1 cellular context compared by ENCODE assay signal in the genomic region with DNA sequence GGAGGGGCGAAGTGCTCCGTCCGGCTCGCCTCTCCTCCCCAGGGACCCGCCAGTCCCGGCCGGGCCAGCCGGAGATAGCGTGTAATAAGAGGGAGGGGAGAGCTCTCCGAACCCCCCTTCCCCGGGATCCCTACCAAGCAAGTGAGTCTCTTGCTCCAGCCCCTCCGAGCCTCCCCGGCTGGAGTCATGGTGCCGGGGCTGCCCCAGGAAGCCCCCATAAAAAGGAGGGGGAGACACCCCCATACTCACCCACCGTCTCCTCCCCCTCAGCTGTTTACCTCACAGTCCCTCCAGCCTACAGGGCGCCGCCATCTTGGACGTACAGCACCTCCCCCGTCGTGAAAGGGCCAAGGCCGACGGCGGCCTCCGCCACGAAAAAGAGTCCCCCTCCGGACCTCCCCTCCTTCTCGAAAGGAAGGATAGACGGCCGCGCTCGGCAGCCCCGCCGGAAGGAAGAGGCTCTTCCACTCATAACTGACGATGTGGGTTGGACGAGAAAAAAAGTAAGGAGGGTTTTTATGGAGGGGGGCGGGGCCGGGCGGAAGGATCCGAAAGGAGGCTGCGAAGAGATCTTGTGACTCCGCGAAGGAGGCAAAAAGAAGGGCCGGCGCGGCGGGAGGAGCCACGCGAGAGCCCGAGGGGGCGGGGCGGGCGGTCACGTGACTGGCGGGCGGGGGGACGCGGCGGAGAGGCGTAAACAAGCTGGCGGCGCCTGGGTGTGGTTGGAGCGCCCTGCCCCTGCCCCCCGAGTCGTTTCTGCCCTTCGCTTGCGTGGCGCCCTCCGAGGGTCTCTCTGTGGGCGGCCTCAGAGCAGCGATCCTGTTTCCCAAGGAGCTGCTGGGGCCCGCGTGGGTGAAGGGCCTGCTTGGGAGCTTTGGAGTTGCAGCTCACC.
A peak's percentile ranks its signal among the peaks of the same experiment; 100 is the strongest.
TF ChIP-seq lines count a peak whose summit lies in the region.

A gene (minus strand): TSS at position 323 of the 892 bp plus-strand sequence. CDS start 15,744 bp downstream, outside the sequence.

TF ChIP-seq in HepG2, 621 proteins besides CTCF, POLR2A, EP300 and RAD21 (continued from another document and continues in another):
- TF ChIP-seq, protein P1, sequence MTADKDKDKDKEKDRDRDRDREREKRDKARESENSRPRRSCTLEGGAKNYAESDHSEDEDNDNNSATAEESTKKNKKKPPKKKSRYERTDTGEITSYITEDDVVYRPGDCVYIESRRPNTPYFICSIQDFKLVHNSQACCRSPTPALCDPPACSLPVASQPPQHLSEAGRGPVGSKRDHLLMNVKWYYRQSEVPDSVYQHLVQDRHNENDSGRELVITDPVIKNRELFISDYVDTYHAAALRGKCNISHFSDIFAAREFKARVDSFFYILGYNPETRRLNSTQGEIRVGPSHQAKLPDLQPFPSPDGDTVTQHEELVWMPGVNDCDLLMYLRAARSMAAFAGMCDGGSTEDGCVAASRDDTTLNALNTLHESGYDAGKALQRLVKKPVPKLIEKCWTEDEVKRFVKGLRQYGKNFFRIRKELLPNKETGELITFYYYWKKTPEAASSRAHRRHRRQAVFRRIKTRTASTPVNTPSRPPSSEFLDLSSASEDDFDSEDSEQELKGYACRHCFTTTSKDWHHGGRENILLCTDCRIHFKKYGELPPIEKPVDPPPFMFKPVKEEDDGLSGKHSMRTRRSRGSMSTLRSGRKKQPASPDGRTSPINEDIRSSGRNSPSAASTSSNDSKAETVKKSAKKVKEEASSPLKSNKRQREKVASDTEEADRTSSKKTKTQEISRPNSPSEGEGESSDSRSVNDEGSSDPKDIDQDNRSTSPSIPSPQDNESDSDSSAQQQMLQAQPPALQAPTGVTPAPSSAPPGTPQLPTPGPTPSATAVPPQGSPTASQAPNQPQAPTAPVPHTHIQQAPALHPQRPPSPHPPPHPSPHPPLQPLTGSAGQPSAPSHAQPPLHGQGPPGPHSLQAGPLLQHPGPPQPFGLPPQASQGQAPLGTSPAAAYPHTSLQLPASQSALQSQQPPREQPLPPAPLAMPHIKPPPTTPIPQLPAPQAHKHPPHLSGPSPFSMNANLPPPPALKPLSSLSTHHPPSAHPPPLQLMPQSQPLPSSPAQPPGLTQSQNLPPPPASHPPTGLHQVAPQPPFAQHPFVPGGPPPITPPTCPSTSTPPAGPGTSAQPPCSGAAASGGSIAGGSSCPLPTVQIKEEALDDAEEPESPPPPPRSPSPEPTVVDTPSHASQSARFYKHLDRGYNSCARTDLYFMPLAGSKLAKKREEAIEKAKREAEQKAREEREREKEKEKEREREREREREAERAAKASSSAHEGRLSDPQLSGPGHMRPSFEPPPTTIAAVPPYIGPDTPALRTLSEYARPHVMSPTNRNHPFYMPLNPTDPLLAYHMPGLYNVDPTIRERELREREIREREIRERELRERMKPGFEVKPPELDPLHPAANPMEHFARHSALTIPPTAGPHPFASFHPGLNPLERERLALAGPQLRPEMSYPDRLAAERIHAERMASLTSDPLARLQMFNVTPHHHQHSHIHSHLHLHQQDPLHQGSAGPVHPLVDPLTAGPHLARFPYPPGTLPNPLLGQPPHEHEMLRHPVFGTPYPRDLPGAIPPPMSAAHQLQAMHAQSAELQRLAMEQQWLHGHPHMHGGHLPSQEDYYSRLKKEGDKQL (CRISPR knock-in tag; IDR thresholded peaks at IDR 0.05; ENCODE audit: low read depth): no peak
- TF ChIP-seq HDAC1 (CRISPR knock-in tag; IDR thresholded peaks at IDR 0.05) (peak; percentile 79; the same call in 1 of the 2 replicates), ZNF788 (CRISPR knock-in tag; IDR thresholded peaks at IDR 0.05; ENCODE audit: borderline replicate concordance) (no peak; the same call in 1 of the 2 replicates), ZNF780A (CRISPR knock-in tag; IDR thresholded peaks at IDR 0.05) (0 out of 2 replicates have a peak, but pooled peaks have one; percentile 20), ZNF34 (CRISPR knock-in tag; IDR thresholded peaks at IDR 0.05; ENCODE audit: borderline replicate concordance) (no peak), HNRNPK (IDR thresholded peaks at IDR 0.05; ENCODE audit: low read depth, low read length, poor library complexity, severe bottlenecking) (peak; percentile 31), ZNF207 (IDR thresholded peaks at IDR 0.05; ENCODE audit: borderline replicate concordance) (no peak), ZIK1 (CRISPR knock-in tag; IDR thresholded peaks at IDR 0.05; ENCODE audit: borderline replicate concordance, low read depth) (0 out of 2 replicates have a peak, but pooled peaks have one; percentile 23), ZNF549 (CRISPR knock-in tag; IDR thresholded peaks at IDR 0.05) (no peak), SMAD1 (CRISPR knock-in tag; IDR thresholded peaks at IDR 0.05; ENCODE audit: borderline replicate concordance, low read depth) (no peak), ZBTB7A (CRISPR knock-in tag; IDR thresholded peaks at IDR 0.05) (peak; percentile 8; the same call in 1 of the 2 replicates), ASH2L (IDR thresholded peaks at IDR 0.05; ENCODE audit: insufficient read length, low read depth, low read length) (peak; percentile 98), ZNF768 (CRISPR knock-in tag; IDR thresholded peaks at IDR 0.05) (peak; percentile 44; the same call in 1 of the 2 replicates), NR2C2 (CRISPR knock-in tag; IDR thresholded peaks at IDR 0.05; ENCODE audit: borderline replicate concordance) (peak; percentile 76), FOXJ3 (CRISPR knock-in tag; IDR thresholded peaks at IDR 0.05; ENCODE audit: borderline replicate concordance) (no peak), ZFY (CRISPR knock-in tag; IDR thresholded peaks at IDR 0.05) (peak; percentile 64), TAF1 (CRISPR knock-in tag; IDR thresholded peaks at IDR 0.05) (peak; percentile 99), ZNF776 (CRISPR knock-in tag; IDR thresholded peaks at IDR 0.05) (no peak), RFX3 (CRISPR knock-in tag; IDR thresholded peaks at IDR 0.05) (no peak), TP53 (CRISPR knock-in tag; conservative IDR thresholded peaks at IDR 0.05) (no peak), ZNF790 (CRISPR knock-in tag; IDR thresholded peaks at IDR 0.05; ENCODE audit: borderline replicate concordance) (0 out of 2 replicates have a peak, but pooled peaks have one; percentile 85), ZNF652 (CRISPR knock-in tag; IDR thresholded peaks at IDR 0.05; ENCODE audit: borderline replicate concordance, low read depth) (no peak), TARDBP (CRISPR knock-in tag; IDR thresholded peaks at IDR 0.05) (peak; percentile 85), PLRG1 (conservative IDR thresholded peaks at IDR 0.05) (no peak), ZZZ3 (CRISPR knock-in tag; IDR thresholded peaks at IDR 0.05; ENCODE audit: borderline replicate concordance) (no peak; the same call in 1 of the 2 replicates), GPN1 (CRISPR knock-in tag; IDR thresholded peaks at IDR 0.05; ENCODE audit: borderline replicate concordance) (no peak), EZH2 (conservative IDR thresholded peaks at IDR 0.05; ENCODE audit: low read depth, low read length) (no peak), ZNF562 (CRISPR knock-in tag; IDR thresholded peaks at IDR 0.05; ENCODE audit: borderline replicate concordance) (no peak), ZNF235 (CRISPR knock-in tag; IDR thresholded peaks at IDR 0.05; ENCODE audit: borderline replicate concordance) (no peak), MED8 (CRISPR knock-in tag; IDR thresholded peaks at IDR 0.05; ENCODE audit: insufficient replicate concordance) (peak; percentile 73), ZNF343 (CRISPR knock-in tag; IDR thresholded peaks at IDR 0.05) (peak; percentile 33; the same call in 1 of the 2 replicates)
- TF ChIP-seq, protein P2, sequence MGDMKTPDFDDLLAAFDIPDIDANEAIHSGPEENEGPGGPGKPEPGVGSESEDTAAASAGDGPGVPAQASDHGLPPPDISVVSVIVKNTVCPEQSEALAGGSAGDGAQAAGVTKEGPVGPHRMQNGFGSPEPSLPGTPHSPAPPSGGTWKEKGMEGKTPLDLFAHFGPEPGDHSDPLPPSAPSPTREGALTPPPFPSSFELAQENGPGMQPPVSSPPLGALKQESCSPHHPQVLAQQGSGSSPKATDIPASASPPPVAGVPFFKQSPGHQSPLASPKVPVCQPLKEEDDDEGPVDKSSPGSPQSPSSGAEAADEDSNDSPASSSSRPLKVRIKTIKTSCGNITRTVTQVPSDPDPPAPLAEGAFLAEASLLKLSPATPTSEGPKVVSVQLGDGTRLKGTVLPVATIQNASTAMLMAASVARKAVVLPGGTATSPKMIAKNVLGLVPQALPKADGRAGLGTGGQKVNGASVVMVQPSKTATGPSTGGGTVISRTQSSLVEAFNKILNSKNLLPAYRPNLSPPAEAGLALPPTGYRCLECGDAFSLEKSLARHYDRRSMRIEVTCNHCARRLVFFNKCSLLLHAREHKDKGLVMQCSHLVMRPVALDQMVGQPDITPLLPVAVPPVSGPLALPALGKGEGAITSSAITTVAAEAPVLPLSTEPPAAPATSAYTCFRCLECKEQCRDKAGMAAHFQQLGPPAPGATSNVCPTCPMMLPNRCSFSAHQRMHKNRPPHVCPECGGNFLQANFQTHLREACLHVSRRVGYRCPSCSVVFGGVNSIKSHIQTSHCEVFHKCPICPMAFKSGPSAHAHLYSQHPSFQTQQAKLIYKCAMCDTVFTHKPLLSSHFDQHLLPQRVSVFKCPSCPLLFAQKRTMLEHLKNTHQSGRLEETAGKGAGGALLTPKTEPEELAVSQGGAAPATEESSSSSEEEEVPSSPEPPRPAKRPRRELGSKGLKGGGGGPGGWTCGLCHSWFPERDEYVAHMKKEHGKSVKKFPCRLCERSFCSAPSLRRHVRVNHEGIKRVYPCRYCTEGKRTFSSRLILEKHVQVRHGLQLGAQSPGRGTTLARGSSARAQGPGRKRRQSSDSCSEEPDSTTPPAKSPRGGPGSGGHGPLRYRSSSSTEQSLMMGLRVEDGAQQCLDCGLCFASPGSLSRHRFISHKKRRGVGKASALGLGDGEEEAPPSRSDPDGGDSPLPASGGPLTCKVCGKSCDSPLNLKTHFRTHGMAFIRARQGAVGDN (CRISPR knock-in tag; IDR thresholded peaks at IDR 0.05): peak; percentile 82
- TF ChIP-seq, protein P3, sequence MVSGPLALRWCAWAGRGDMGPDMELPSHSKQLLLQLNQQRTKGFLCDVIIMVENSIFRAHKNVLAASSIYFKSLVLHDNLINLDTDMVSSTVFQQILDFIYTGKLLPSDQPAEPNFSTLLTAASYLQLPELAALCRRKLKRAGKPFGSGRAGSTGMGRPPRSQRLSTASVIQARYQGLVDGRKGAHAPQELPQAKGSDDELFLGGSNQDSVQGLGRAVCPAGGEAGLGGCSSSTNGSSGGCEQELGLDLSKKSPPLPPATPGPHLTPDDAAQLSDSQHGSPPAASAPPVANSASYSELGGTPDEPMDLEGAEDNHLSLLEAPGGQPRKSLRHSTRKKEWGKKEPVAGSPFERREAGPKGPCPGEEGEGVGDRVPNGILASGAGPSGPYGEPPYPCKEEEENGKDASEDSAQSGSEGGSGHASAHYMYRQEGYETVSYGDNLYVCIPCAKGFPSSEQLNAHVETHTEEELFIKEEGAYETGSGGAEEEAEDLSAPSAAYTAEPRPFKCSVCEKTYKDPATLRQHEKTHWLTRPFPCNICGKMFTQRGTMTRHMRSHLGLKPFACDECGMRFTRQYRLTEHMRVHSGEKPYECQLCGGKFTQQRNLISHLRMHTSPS (CRISPR knock-in tag; IDR thresholded peaks at IDR 0.05; ENCODE audit: low read depth): no peak
- TF ChIP-seq, protein P4, sequence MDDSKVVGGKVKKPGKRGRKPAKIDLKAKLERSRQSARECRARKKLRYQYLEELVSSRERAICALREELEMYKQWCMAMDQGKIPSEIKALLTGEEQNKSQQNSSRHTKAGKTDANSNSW (CRISPR knock-in tag; IDR thresholded peaks at IDR 0.05; ENCODE audit: borderline replicate concordance): 0 out of 2 replicates have a peak, but pooled peaks have one; percentile 71
- TF ChIP-seq, protein P5, sequence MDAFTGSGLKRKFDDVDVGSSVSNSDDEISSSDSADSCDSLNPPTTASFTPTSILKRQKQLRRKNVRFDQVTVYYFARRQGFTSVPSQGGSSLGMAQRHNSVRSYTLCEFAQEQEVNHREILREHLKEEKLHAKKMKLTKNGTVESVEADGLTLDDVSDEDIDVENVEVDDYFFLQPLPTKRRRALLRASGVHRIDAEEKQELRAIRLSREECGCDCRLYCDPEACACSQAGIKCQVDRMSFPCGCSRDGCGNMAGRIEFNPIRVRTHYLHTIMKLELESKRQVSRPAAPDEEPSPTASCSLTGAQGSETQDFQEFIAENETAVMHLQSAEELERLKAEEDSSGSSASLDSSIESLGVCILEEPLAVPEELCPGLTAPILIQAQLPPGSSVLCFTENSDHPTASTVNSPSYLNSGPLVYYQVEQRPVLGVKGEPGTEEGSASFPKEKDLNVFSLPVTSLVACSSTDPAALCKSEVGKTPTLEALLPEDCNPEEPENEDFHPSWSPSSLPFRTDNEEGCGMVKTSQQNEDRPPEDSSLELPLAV (CRISPR knock-in tag; conservative IDR thresholded peaks at IDR 0.05; ENCODE audit: low read depth): 0 out of 2 replicates have a peak, but pooled peaks have one; percentile 28
- TF ChIP-seq, protein P6, sequence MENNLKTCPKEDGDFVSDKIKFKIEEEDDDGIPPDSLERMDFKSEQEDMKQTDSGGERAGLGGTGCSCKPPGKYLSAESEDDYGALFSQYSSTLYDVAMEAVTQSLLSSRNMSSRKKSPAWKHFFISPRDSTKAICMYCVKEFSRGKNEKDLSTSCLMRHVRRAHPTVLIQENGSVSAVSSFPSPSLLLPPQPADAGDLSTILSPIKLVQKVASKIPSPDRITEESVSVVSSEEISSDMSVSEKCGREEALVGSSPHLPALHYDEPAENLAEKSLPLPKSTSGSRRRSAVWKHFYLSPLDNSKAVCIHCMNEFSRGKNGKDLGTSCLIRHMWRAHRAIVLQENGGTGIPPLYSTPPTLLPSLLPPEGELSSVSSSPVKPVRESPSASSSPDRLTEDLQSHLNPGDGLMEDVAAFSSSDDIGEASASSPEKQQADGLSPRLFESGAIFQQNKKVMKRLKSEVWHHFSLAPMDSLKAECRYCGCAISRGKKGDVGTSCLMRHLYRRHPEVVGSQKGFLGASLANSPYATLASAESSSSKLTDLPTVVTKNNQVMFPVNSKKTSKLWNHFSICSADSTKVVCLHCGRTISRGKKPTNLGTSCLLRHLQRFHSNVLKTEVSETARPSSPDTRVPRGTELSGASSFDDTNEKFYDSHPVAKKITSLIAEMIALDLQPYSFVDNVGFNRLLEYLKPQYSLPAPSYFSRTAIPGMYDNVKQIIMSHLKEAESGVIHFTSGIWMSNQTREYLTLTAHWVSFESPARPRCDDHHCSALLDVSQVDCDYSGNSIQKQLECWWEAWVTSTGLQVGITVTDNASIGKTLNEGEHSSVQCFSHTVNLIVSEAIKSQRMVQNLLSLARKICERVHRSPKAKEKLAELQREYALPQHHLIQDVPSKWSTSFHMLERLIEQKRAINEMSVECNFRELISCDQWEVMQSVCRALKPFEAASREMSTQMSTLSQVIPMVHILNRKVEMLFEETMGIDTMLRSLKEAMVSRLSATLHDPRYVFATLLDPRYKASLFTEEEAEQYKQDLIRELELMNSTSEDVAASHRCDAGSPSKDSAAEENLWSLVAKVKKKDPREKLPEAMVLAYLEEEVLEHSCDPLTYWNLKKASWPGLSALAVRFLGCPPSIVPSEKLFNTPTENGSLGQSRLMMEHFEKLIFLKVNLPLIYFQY (CRISPR knock-in tag; IDR thresholded peaks at IDR 0.05; ENCODE audit: borderline replicate concordance): no peak
